ENCODE assay signal across 25 cellular contexts in genomic region chr21:25682382-25682781, GRCh38.
"Had no signal": no experiment of that assay in that cellular context is flagged by ENCODE, and none has a peak within 500 bp of the region (broad histone marks: within the 10 kb centered on the region; RNA-seq: fewer than 3 reads in every experiment).

No MANE protein-coding gene starts in this region.

- H3K27ac ChIP-seq: brain microvascular endothelial cell, cardiac muscle cell, SJCRH30, WERI-Rb-1 had no signal

- H3K9ac ChIP-seq: SK-N-SH had no signal

- H3K4me1 ChIP-seq: SJCRH30 had no signal

- H3K4me3 ChIP-seq: cardiac muscle cell, SJCRH30 had no signal

- DNase-seq: activated CD4-positive, alpha-beta T cell treated with anti-CD3 and anti-CD28 coated beads for 4 hours; activated CD8-positive, alpha-beta memory T cell treated with anti-CD3 and anti-CD28 coated beads, Interleukin-2, amount 50 U/mL, for 4 hours; activated CD8-positive, alpha-beta T cell treated with anti-CD3 and anti-CD28 coated beads for 36 hours; activated gamma-delta T cell treated with Interleukin-2 at 50 U/mL for 16 hours; activated naive CD4-positive, alpha-beta T cell treated with anti-CD3 and anti-CD28 coated beads, Interleukin-2, amount 10 ng/mL, durations not matched to agents 7 days and 5 days; activated naive CD8-positive, alpha-beta T cell treated with anti-CD3 and anti-CD28 coated beads for 36 hours; activated T-cell treated with anti-CD3 and anti-CD28 coated beads, Interleukin-2, amount 50 U/mL, for 72 hours; brain microvascular endothelial cell; Karpas-422; NCI-H1092; NCI-H1417; NCI-H1930; NCI-H2171; NCI-H2227 treated with DMSO at 0.1 percent for 48 hours; NCI-H446 treated with DMSO at 0.1 percent for 48 hours; NCI-H524 treated with DMSO at 0.1 percent for 48 hours; NCI-H82; Right ventricle myocardium superior; RPMI8226; SJCRH30; SK-N-SH; T-helper 1 cell; WERI-Rb-1 had no signal

- H3K4me2 ChIP-seq: SK-N-SH had no signal

- H3K27me3 ChIP-seq: brain microvascular endothelial cell, cardiac muscle cell, SJCRH30 had no signal

- ATAC-seq: activated CD4-positive, CD25-positive, alpha-beta regulatory T cell treated with anti-CD3 and anti-CD28 coated beads, Interleukin-2, amount 50 U/mL, for 24 hours; activated CD8-positive, alpha-beta T cell treated with anti-CD3 and anti-CD28 coated beads for 36 hours; activated T-cell treated with anti-CD3 and anti-CD28 coated beads, Interleukin-2, amount 50 U/mL, for 72 hours had no signal

- H3K36me3 ChIP-seq: brain microvascular endothelial cell, cardiac muscle cell had no signal

- H3K9me3 ChIP-seq: SJCRH30, SK-N-SH had no signal
